16 cellular contexts compared by ENCODE assay signal in the genomic region with DNA sequence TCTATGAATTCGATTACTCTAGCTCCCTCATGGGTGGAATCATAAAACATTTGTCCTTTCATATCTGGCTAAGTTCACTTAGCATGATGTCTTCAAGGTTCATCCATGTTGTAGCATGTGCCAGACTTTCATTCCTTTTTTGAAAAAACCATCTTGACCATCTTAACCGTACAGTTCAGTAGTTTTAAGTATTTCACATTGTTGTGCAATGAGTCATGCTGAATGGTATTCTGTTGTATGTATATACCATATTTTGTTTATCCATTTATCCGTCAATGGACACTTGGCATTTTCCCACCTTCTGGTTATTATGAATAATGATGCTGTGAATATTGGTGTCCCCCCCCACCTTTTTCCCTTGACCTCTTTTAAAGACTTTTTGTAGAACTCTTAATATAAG.
DNase-seq lines count a peak whose midpoint lies in the region; ATAC-seq and TF ChIP-seq lines count a peak whose summit lies in the region.
"Had no signal": no experiment of that assay in that cellular context is flagged by ENCODE, and none has a peak within 500 bp of the region (broad histone marks: within the 10 kb centered on the region; RNA-seq: fewer than 3 reads in every experiment).

No MANE protein-coding gene starts in this region.

- no peak for DNase-seq in stimulated activated naive CD8-positive, alpha-beta T cell treated with anti-CD3 and anti-CD28 coated beads, Interleukin-15, amount 100 ng/mL, for 72 hours
- DNase-seq in amniotic epithelial cell (ENCODE audit: low read depth) (peak; percentile 45), fibroblast of the aortic adventitia (ENCODE audit: low read depth) (peak; percentile 37), CD1c-positive myeloid dendritic cell (ENCODE audit: extremely low spot score) (no peak), amniotic stem cell (lab: John Stamatoyannopoulos, UW) (no peak)
- no peak for DNase-seq in stimulated activated naive B cell treated with anti-CD40 and anti-IgM and Interleukin-4, amounts not matched to agents 10 μg/mL and 1 μg/mL and 100 μg/mL, for 72 hours
- DNase-seq: activated CD4-positive, CD25-positive, alpha-beta regulatory T cell treated with anti-CD3 and anti-CD28 coated beads, Interleukin-2, amount 50 U/mL, for 72 hours; activated naive CD8-positive, alpha-beta T cell treated with anti-CD3 and anti-CD28 coated beads, Interleukin-2, amount 10 ng/mL, durations not matched to agents 7 days and 5 days; KBM-7; kidney glomerular epithelial cell; NCI-H2227 treated with DMSO at 0.1 percent for 48 hours; NK-92 treated with Interleukin-12 subunit alpha and Interleukin-12 subunit beta, amount 100 ng/mL, for 24 hours; pancreas had no signal

- no peak for TF ChIP-seq CTCF in fibroblast of the aortic adventitia (IDR thresholded peaks at IDR 0.05; ENCODE audit: insufficient read depth, low read length)

- no peaks in the 10 kb centered on the region for H3K9me3 Mint-ChIP-seq in stimulated activated naive CD8-positive, alpha-beta T cell treated with anti-CD3 and anti-CD28 coated beads, Interleukin-15, Interleukin-2, amounts not matched to agents 100 ng/mL and 50 ng/mL, for 24 hours
- H3K9me3 Mint-ChIP-seq in stimulated activated naive CD8-positive, alpha-beta T cell treated with anti-CD3 and anti-CD28 coated beads, Interleukin-15, amount 100 ng/mL, for 72 hours: no peaks in the 10 kb centered on the region
- peaks cover 0 to 4% of the 10 kb centered on the region in 2 donors for H3K9me3 Mint-ChIP-seq in stimulated activated naive B cell treated with anti-CD40 and anti-IgM and Interleukin-4, amounts not matched to agents 10 μg/mL and 1 μg/mL and 100 μg/mL, for 72 hours
- H3K9me3 Mint-ChIP-seq: activated naive CD8-positive, alpha-beta T cell treated with anti-CD3 and anti-CD28 coated beads, Interleukin-2, amount 10 ng/mL, durations not matched to agents 7 days and 5 days had no signal

- H3K4me3 Mint-ChIP-seq in stimulated activated naive CD8-positive, alpha-beta T cell treated with anti-CD3 and anti-CD28 coated beads, Interleukin-15, Interleukin-2, amounts not matched to agents 100 ng/mL and 50 ng/mL, for 24 hours: no peak overlapping the region
- no peak overlapping the region for H3K4me3 Mint-ChIP-seq in stimulated activated naive CD8-positive, alpha-beta T cell treated with anti-CD3 and anti-CD28 coated beads, Interleukin-15, amount 100 ng/mL, for 72 hours
- no peak overlapping the region for H3K4me3 Mint-ChIP-seq in stimulated activated naive B cell treated with anti-CD40 and anti-IgM and Interleukin-4, amounts not matched to agents 10 μg/mL and 1 μg/mL and 100 μg/mL, for 72 hours
- H3K4me3 Mint-ChIP-seq: activated naive CD8-positive, alpha-beta T cell treated with anti-CD3 and anti-CD28 coated beads, Interleukin-2, amount 10 ng/mL, durations not matched to agents 7 days and 5 days had no signal

- H3K27ac Mint-ChIP-seq in stimulated activated naive CD8-positive, alpha-beta T cell treated with anti-CD3 and anti-CD28 coated beads, Interleukin-15, Interleukin-2, amounts not matched to agents 100 ng/mL and 50 ng/mL, for 24 hours: peak overlapping the region; percentile 0
- H3K27ac Mint-ChIP-seq in stimulated activated naive CD8-positive, alpha-beta T cell treated with anti-CD3 and anti-CD28 coated beads, Interleukin-15, amount 100 ng/mL, for 72 hours: no peak overlapping the region
- peak overlapping the region; percentile 44 for H3K27ac Mint-ChIP-seq in stimulated activated naive B cell treated with anti-CD40 and anti-IgM and Interleukin-4, amounts not matched to agents 10 μg/mL and 1 μg/mL and 100 μg/mL, for 72 hours
- H3K27ac Mint-ChIP-seq: activated naive CD8-positive, alpha-beta T cell treated with anti-CD3 and anti-CD28 coated beads, Interleukin-2, amount 10 ng/mL, durations not matched to agents 7 days and 5 days had no signal

- H3K36me3 Mint-ChIP-seq in stimulated activated naive CD8-positive, alpha-beta T cell treated with anti-CD3 and anti-CD28 coated beads, Interleukin-15, Interleukin-2, amounts not matched to agents 100 ng/mL and 50 ng/mL, for 24 hours (ENCODE audit: low read depth): peaks cover 82% of the 10 kb centered on the region
- peaks cover 55 to 79% of the 10 kb centered on the region in 2 donors for H3K36me3 Mint-ChIP-seq in stimulated activated naive B cell treated with anti-CD40 and anti-IgM and Interleukin-4, amounts not matched to agents 10 μg/mL and 1 μg/mL and 100 μg/mL, for 72 hours

- no peak overlapping the region for H3K4me3 ChIP-seq in fibroblast of the aortic adventitia (ENCODE audit: low read depth, low read length)
- H3K4me3 ChIP-seq: hepatocyte, pancreas had no signal

- no peak for ATAC-seq in stimulated activated naive CD8-positive, alpha-beta T cell treated with anti-CD3 and anti-CD28 coated beads, Interleukin-15, amount 100 ng/mL, for 72 hours
- no peak for ATAC-seq in stimulated activated naive B cell treated with anti-CD40 and anti-IgM and Interleukin-4, amounts not matched to agents 10 μg/mL and 1 μg/mL and 100 μg/mL, for 72 hours (replicated peaks)
- ATAC-seq in GM21723 (IDR thresholded peaks at IDR 0.05; ENCODE audit: unreplicated experiment): no peak
- ATAC-seq: pancreas had no signal

- no peaks in the 10 kb centered on the region for H3K27me3 Mint-ChIP-seq in stimulated activated naive CD8-positive, alpha-beta T cell treated with anti-CD3 and anti-CD28 coated beads, Interleukin-15, Interleukin-2, amounts not matched to agents 100 ng/mL and 50 ng/mL, for 24 hours
- no peaks in the 10 kb centered on the region for H3K27me3 Mint-ChIP-seq in stimulated activated naive CD8-positive, alpha-beta T cell treated with anti-CD3 and anti-CD28 coated beads, Interleukin-15, amount 100 ng/mL, for 72 hours
- no peaks in the 10 kb centered on the region for H3K27me3 Mint-ChIP-seq in stimulated activated naive B cell treated with anti-CD40 and anti-IgM and Interleukin-4, amounts not matched to agents 10 μg/mL and 1 μg/mL and 100 μg/mL, for 72 hours
- H3K27me3 Mint-ChIP-seq: activated naive CD8-positive, alpha-beta T cell treated with anti-CD3 and anti-CD28 coated beads, Interleukin-2, amount 10 ng/mL, durations not matched to agents 7 days and 5 days had no signal

- H3K4me1 Mint-ChIP-seq in stimulated activated naive CD8-positive, alpha-beta T cell treated with anti-CD3 and anti-CD28 coated beads, Interleukin-15, Interleukin-2, amounts not matched to agents 100 ng/mL and 50 ng/mL, for 24 hours (ENCODE audit: low read depth): peaks cover 33% of the 10 kb centered on the region
- H3K4me1 Mint-ChIP-seq in stimulated activated naive CD8-positive, alpha-beta T cell treated with anti-CD3 and anti-CD28 coated beads, Interleukin-15, amount 100 ng/mL, for 72 hours: peaks cover 46% of the 10 kb centered on the region
- H3K4me1 Mint-ChIP-seq in stimulated activated naive B cell treated with anti-CD40 and anti-IgM and Interleukin-4, amounts not matched to agents 10 μg/mL and 1 μg/mL and 100 μg/mL, for 72 hours: peaks cover 30 to 37% of the 10 kb centered on the region in 2 donors

Comparison
In these comparisons a context has a peak if more than half of its experiments do, and no peak if none do; other contexts are left out.
1. H3K27ac Mint-ChIP-seq: peak in stimulated activated naive CD8-positive, alpha-beta T cell treated with anti-CD3 and anti-CD28 coated beads, Interleukin-15, Interleukin-2, amounts not matched to agents 100 ng/mL and 50 ng/mL, for 24 hours (single experiment) and stimulated activated naive B cell treated with anti-CD40 and anti-IgM and Interleukin-4, amounts not matched to agents 10 μg/mL and 1 μg/mL and 100 μg/mL, for 72 hours (single experiment); none in stimulated activated naive CD8-positive, alpha-beta T cell treated with anti-CD3 and anti-CD28 coated beads, Interleukin-15, amount 100 ng/mL, for 72 hours (0 of 2).
2. DNase-seq: peak in amniotic epithelial cell (single experiment) and fibroblast of the aortic adventitia (single experiment); none in stimulated activated naive CD8-positive, alpha-beta T cell treated with anti-CD3 and anti-CD28 coated beads, Interleukin-15, amount 100 ng/mL, for 72 hours (0 of 2), stimulated activated naive B cell treated with anti-CD40 and anti-IgM and Interleukin-4, amounts not matched to agents 10 μg/mL and 1 μg/mL and 100 μg/mL, for 72 hours (single experiment), CD1c-positive myeloid dendritic cell (single experiment) and amniotic stem cell (single experiment).